20 cellular contexts compared by ENCODE assay signal in genomic region chr17:39660011-39660360, GRCh38. TPM values are rescaled to one million over a fixed set of nuclear protein-coding genes. Genes with fewer than 3 reads are reported as not detected.
A peak's percentile ranks its signal among the peaks of the same experiment; 100 is the strongest.
DNase-seq lines count a peak whose midpoint lies in the region; ATAC-seq, FAIRE-seq and TF ChIP-seq lines count a peak whose summit lies in the region.
"Had no signal": no experiment of that assay in that cellular context is flagged by ENCODE, and none has a peak within 500 bp of the region (broad histone marks: within the 10 kb centered on the region; RNA-seq: fewer than 3 reads in every experiment).

No MANE protein-coding gene starts in this region.

- H3K4me3 ChIP-seq in suprapubic skin (no peak overlapping the region), pancreas (no peak overlapping the region), body of pancreas (no peak overlapping the region)
- H3K4me3 ChIP-seq: hepatocyte had no signal

- H3K27me3 Mint-ChIP-seq in activated CD8-positive, alpha-beta T cell treated with anti-CD3 and anti-CD28 coated beads, Interleukin-2, amount 10 ng/mL, durations not matched to agents 7 days and 5 days (ENCODE audit: low read depth) = no peaks in the 10 kb centered on the region
- no peaks in the 10 kb centered on the region for H3K27me3 Mint-ChIP-seq in activated CD8-positive, alpha-beta T cell treated with anti-CD3 and anti-CD28 coated beads for 36 hours
- H3K27me3 Mint-ChIP-seq in activated naive CD8-positive, alpha-beta T cell = no peaks in the 10 kb centered on the region
- H3K27me3 Mint-ChIP-seq in memory B cell = no peaks in the 10 kb centered on the region

- H3K4me1 ChIP-seq in suprapubic skin (peaks cover 42% of the 10 kb centered on the region), pancreas (no peaks in the 10 kb centered on the region), body of pancreas (peaks cover 4% of the 10 kb centered on the region)

- H3K36me3 Mint-ChIP-seq in activated CD8-positive, alpha-beta T cell treated with anti-CD3 and anti-CD28 coated beads, Interleukin-2, amount 10 ng/mL, durations not matched to agents 7 days and 5 days (ENCODE audit: low read depth) = peaks cover 27% of the 10 kb centered on the region
- peaks cover 4% of the 10 kb centered on the region for H3K36me3 Mint-ChIP-seq in activated CD8-positive, alpha-beta T cell treated with anti-CD3 and anti-CD28 coated beads for 36 hours (ENCODE audit: low read depth)
- no peaks in the 10 kb centered on the region for H3K36me3 Mint-ChIP-seq in activated naive CD8-positive, alpha-beta T cell
- peaks cover 14% of the 10 kb centered on the region for H3K36me3 Mint-ChIP-seq in memory B cell

- no peak for DNase-seq in activated CD8-positive, alpha-beta T cell treated with anti-CD3 and anti-CD28 coated beads, Interleukin-2, amount 10 ng/mL, durations not matched to agents 7 days and 5 days
- DNase-seq in activated CD8-positive, alpha-beta T cell treated with anti-CD3 and anti-CD28 coated beads for 36 hours = no peak
- DNase-seq in memory B cell (ENCODE audit: low spot score in 2 of 2) (no peak), suprapubic skin (ENCODE audit: low spot score in 2 of 2) (no peak), pancreas (no peak), body of pancreas (no peak)
- DNase-seq in stimulated activated CD4-positive, alpha-beta T cell treated with anti-CD3 and anti-CD28 coated beads, Interleukin-4, amount 100 ng/mL, for 4 hours = no peak
- DNase-seq: 8988T; activated CD4-positive, CD25-positive, alpha-beta regulatory T cell treated with anti-CD3 and anti-CD28 coated beads, Interleukin-2, amount 50 U/mL, for 72 hours; NCI-H2029; NCI-H526; nephron progenitor cell had no signal

- no peaks in the 10 kb centered on the region for H3K9me3 Mint-ChIP-seq in activated CD8-positive, alpha-beta T cell treated with anti-CD3 and anti-CD28 coated beads, Interleukin-2, amount 10 ng/mL, durations not matched to agents 7 days and 5 days (ENCODE audit: insufficient read depth)
- no peaks in the 10 kb centered on the region for H3K9me3 Mint-ChIP-seq in activated CD8-positive, alpha-beta T cell treated with anti-CD3 and anti-CD28 coated beads for 36 hours
- no peaks in the 10 kb centered on the region for H3K9me3 Mint-ChIP-seq in activated naive CD8-positive, alpha-beta T cell (ENCODE audit: low read depth)
- no peaks in the 10 kb centered on the region for H3K9me3 Mint-ChIP-seq in memory B cell
- H3K9me3 Mint-ChIP-seq: nephron progenitor cell; stimulated activated effector memory CD8-positive, alpha-beta T cell treated with anti-CD3 and anti-CD28 coated beads, Interleukin-12 subunit alpha, Interleukin-12 subunit beta, amount 100 ng/mL, for 72 hours had no signal

- H3K27ac ChIP-seq in suprapubic skin = peak overlapping the region; percentile 3
- no peak overlapping the region for H3K27ac ChIP-seq in pancreas
- H3K27ac ChIP-seq in body of pancreas = no peak overlapping the region
- H3K27ac ChIP-seq: hepatocyte had no signal

- H3K27ac Mint-ChIP-seq in activated CD8-positive, alpha-beta T cell treated with anti-CD3 and anti-CD28 coated beads, Interleukin-2, amount 10 ng/mL, durations not matched to agents 7 days and 5 days = peak overlapping the region; percentile 60
- no peak overlapping the region for H3K27ac Mint-ChIP-seq in activated CD8-positive, alpha-beta T cell treated with anti-CD3 and anti-CD28 coated beads for 36 hours
- H3K27ac Mint-ChIP-seq in activated naive CD8-positive, alpha-beta T cell = peak overlapping the region; percentile 75
- peak overlapping the region; percentile 92 for H3K27ac Mint-ChIP-seq in memory B cell
- H3K27ac Mint-ChIP-seq: nephron progenitor cell; stimulated activated effector memory CD8-positive, alpha-beta T cell treated with anti-CD3 and anti-CD28 coated beads, Interleukin-12 subunit alpha, Interleukin-12 subunit beta, amount 100 ng/mL, for 72 hours had no signal

- CTCF ChIA-PET in activated CD8-positive, alpha-beta T cell treated with anti-CD3 and anti-CD28 coated beads, Interleukin-2, amount 10 ng/mL, durations not matched to agents 7 days and 5 days (lab: Charles Lee) = interaction anchor here (1.0 to 1.2 kb wide), 3 partner anchors 9 to 38 kb away, joined by 3 to 8 read pairs (median 5); partner anchors contain the start of gene PNMT
- CTCF ChIA-PET in activated CD8-positive, alpha-beta T cell treated with anti-CD3 and anti-CD28 coated beads for 36 hours (lab: Charles Lee) = interaction anchor here (1.1 to 1.6 kb wide), 3 partner anchors 9 to 38 kb away, joined by 4 to 6 read pairs (median 4); no protein-coding TSS in a partner anchor

- H3K9me3 ChIP-seq in suprapubic skin (no peaks in the 10 kb centered on the region), pancreas (no peaks in the 10 kb centered on the region), body of pancreas (no peaks in the 10 kb centered on the region)

- TF ChIP-seq EP300 in suprapubic skin (IDR thresholded peaks at IDR 0.05) = no peak

- 89% methylated on average over 5 of the region's 5 CpGs for WGBS in suprapubic skin
- WGBS in pancreas, 2 donors = 76 to 81% methylated on average over 5 of the region's 5 CpGs
- 60 to 86% methylated on average over 5 of the region's 5 CpGs for WGBS in body of pancreas, 2 donors

- no peak overlapping the region for H3K4me3 Mint-ChIP-seq in activated CD8-positive, alpha-beta T cell treated with anti-CD3 and anti-CD28 coated beads, Interleukin-2, amount 10 ng/mL, durations not matched to agents 7 days and 5 days
- H3K4me3 Mint-ChIP-seq in activated CD8-positive, alpha-beta T cell treated with anti-CD3 and anti-CD28 coated beads for 36 hours = no peak overlapping the region
- peak overlapping the region; percentile 59 for H3K4me3 Mint-ChIP-seq in activated naive CD8-positive, alpha-beta T cell
- H3K4me3 Mint-ChIP-seq in memory B cell = no peak overlapping the region
- H3K4me3 Mint-ChIP-seq: nephron progenitor cell; stimulated activated effector memory CD8-positive, alpha-beta T cell treated with anti-CD3 and anti-CD28 coated beads, Interleukin-12 subunit alpha, Interleukin-12 subunit beta, amount 100 ng/mL, for 72 hours had no signal

- intact Hi-C loops in activated CD8-positive, alpha-beta T cell treated with anti-CD3 and anti-CD28 coated beads for 36 hours (cut with micrococcal nuclease) = no loop called here
- intact Hi-C loops in pancreas (cut with DNase I) = no loop called here
- intact Hi-C loops in body of pancreas (cut with DNase I) = no loop called here

- ATAC-seq in activated CD8-positive, alpha-beta T cell treated with anti-CD3 and anti-CD28 coated beads, Interleukin-2, amount 10 ng/mL, durations not matched to agents 7 days and 5 days = no peak
- no peak for ATAC-seq in activated CD8-positive, alpha-beta T cell treated with anti-CD3 and anti-CD28 coated beads for 36 hours
- no peak for ATAC-seq in memory B cell (ENCODE audit: low read depth)
- no peak for ATAC-seq in pancreas
- ATAC-seq in body of pancreas = no peak
- ATAC-seq: esophagus mucosa; stimulated activated effector memory CD8-positive, alpha-beta T cell treated with anti-CD3 and anti-CD28 coated beads, Interleukin-12 subunit alpha, Interleukin-12 subunit beta, amount 100 ng/mL, for 72 hours had no signal

- no peak for TF ChIP-seq CTCF in activated CD8-positive, alpha-beta T cell treated with anti-CD3 and anti-CD28 coated beads for 36 hours (IDR thresholded peaks at IDR 0.05)
- TF ChIP-seq CTCF in suprapubic skin (IDR thresholded peaks at IDR 0.05) (no peak), pancreas (IDR thresholded peaks at IDR 0.05) (no peak), body of pancreas (IDR thresholded peaks at IDR 0.05) (no peak)

- H3K27me3 ChIP-seq in suprapubic skin (no peaks in the 10 kb centered on the region), pancreas (no peaks in the 10 kb centered on the region), body of pancreas (no peaks in the 10 kb centered on the region)
- H3K27me3 ChIP-seq: hepatocyte had no signal

- TF ChIP-seq POLR2A in suprapubic skin (IDR thresholded peaks at IDR 0.05) (no peak), body of pancreas (IDR thresholded peaks at IDR 0.05) (no peak)

- H3K4me1 Mint-ChIP-seq in activated CD8-positive, alpha-beta T cell treated with anti-CD3 and anti-CD28 coated beads, Interleukin-2, amount 10 ng/mL, durations not matched to agents 7 days and 5 days (ENCODE audit: low read depth) = peaks cover 23% of the 10 kb centered on the region
- H3K4me1 Mint-ChIP-seq in activated CD8-positive, alpha-beta T cell treated with anti-CD3 and anti-CD28 coated beads for 36 hours (ENCODE audit: low read depth) = peaks cover 22% of the 10 kb centered on the region
- H3K4me1 Mint-ChIP-seq in activated naive CD8-positive, alpha-beta T cell (ENCODE audit: low read depth) = peaks cover 47% of the 10 kb centered on the region
- H3K4me1 Mint-ChIP-seq in memory B cell = peaks cover 7% of the 10 kb centered on the region

- POLR2A ChIA-PET in activated CD8-positive, alpha-beta T cell treated with anti-CD3 and anti-CD28 coated beads, Interleukin-2, amount 10 ng/mL, durations not matched to agents 7 days and 5 days (lab: Charles Lee) = interaction anchor here (1.0 kb wide), 1 partner anchor 19 kb away, joined by 5 read pairs; no protein-coding TSS in a partner anchor
- POLR2A ChIA-PET in activated CD8-positive, alpha-beta T cell treated with anti-CD3 and anti-CD28 coated beads for 36 hours (lab: Charles Lee) = interaction anchor here (0.9 to 1.1 kb wide), 3 partner anchors 10 to 28 kb away, joined by 3 to 5 read pairs (median 3); partner anchors contain the start of gene PGAP3

- no peak for FAIRE-seq in pancreas (lab: Jason Lieb, UNC)
- FAIRE-seq: H1, HTR-8/SVneo, RCC 7860 had no signal

- H3K36me3 ChIP-seq in suprapubic skin (peaks cover 61% of the 10 kb centered on the region), pancreas (peaks cover 0 to 9% (median 0%) of the 10 kb centered on the region in 3 donors), body of pancreas (replicated peaks in 1 of 2; ENCODE audit: insufficient read depth in 1 of 2, low read depth in 2 of 2) (peaks cover 0 to 9% of the 10 kb centered on the region in 2 donors)

RNA-seq across cellular contexts. Expression of gene TCAP, which starts 5.2 kb away (rescaled TPM):
- total RNA-seq in activated CD8-positive, alpha-beta T cell treated with anti-CD3 and anti-CD28 coated beads, Interleukin-2, amount 10 ng/mL, durations not matched to agents 7 days and 5 days = 1 to 10 TPM; 1.3 to 1.8 TPM
- total RNA-seq in activated CD8-positive, alpha-beta T cell treated with anti-CD3 and anti-CD28 coated beads for 36 hours = 1 to 10 TPM in 1 of 2 experiments, under 1 TPM in 1; 0.95 to 1.3 TPM
- total RNA-seq in suprapubic skin (1 to 10 TPM in 2 of 4 donors, under 1 TPM in 1, not detected in 1; 0.57 to 2.4 (median 1.1) TPM), pancreas (1 to 10 TPM in 1 of 6 donors, under 1 TPM in 5; 0.13 to 2.0 (median 0.30) TPM), body of pancreas (under 1 TPM in 1 of 2 donors, not detected in 1; 0.26 TPM)
- polyA plus RNA-seq in pancreas = 1 to 10 TPM; 1.1 to 3.0 TPM
- total RNA-seq: M059J had no signal

RNA-seq across cellular contexts. Expression of gene PNMT, which starts 8.3 kb away (rescaled TPM):
- total RNA-seq in activated CD8-positive, alpha-beta T cell treated with anti-CD3 and anti-CD28 coated beads, Interleukin-2, amount 10 ng/mL, durations not matched to agents 7 days and 5 days = not detected
- under 1 TPM in 1 of 2 experiments, not detected in 1; 0.40 TPM for total RNA-seq in activated CD8-positive, alpha-beta T cell treated with anti-CD3 and anti-CD28 coated beads for 36 hours
- total RNA-seq in suprapubic skin (1 to 10 TPM in 2 of 4 donors, under 1 TPM in 2; 0.53 to 1.6 (median 1.1) TPM), pancreas (under 1 TPM in 3 of 6 donors, not detected in 3; 0.16 to 0.64 (median 0.23) TPM), body of pancreas (1 to 10 TPM; 1.3 to 2.6 TPM)
- 10 to 100 TPM in 1 of 2 donors, 1 to 10 TPM in 1; 3.0 to 11.7 TPM for polyA plus RNA-seq in pancreas
- total RNA-seq: M059J had no signal

RNA-seq across cellular contexts. Expression of gene STARD3, which starts 23.0 kb away (rescaled TPM):
- total RNA-seq in activated CD8-positive, alpha-beta T cell treated with anti-CD3 and anti-CD28 coated beads, Interleukin-2, amount 10 ng/mL, durations not matched to agents 7 days and 5 days = 10 to 100 TPM; 69.0 to 72.1 TPM
- total RNA-seq in activated CD8-positive, alpha-beta T cell treated with anti-CD3 and anti-CD28 coated beads for 36 hours = 10 to 100 TPM; 48.7 to 50.3 TPM
- total RNA-seq in suprapubic skin = 100 to 1,000 TPM in 2 of 4 donors, 10 to 100 TPM in 2; 51.7 to 156 (median 83.9) TPM
- total RNA-seq in pancreas = 10 to 100 TPM; 24.4 to 35.7 (median 27.2) TPM
- polyA plus RNA-seq in pancreas = 10 to 100 TPM; 64.5 to 73.8 TPM
- 10 to 100 TPM; 30.1 to 63.9 TPM for total RNA-seq in body of pancreas

RNA-seq across cellular contexts. Expression of gene PGAP3, which starts 27.9 kb away (rescaled TPM):
- total RNA-seq in activated CD8-positive, alpha-beta T cell treated with anti-CD3 and anti-CD28 coated beads, Interleukin-2, amount 10 ng/mL, durations not matched to agents 7 days and 5 days = 10 to 100 TPM; 12.3 to 14.7 TPM
- 1 to 10 TPM; 6.4 to 7.4 TPM for total RNA-seq in activated CD8-positive, alpha-beta T cell treated with anti-CD3 and anti-CD28 coated beads for 36 hours
- total RNA-seq in suprapubic skin (10 to 100 TPM; 25.7 to 41.5 (median 32.7) TPM), pancreas (10 to 100 TPM; 19.4 to 33.4 (median 23.1) TPM), body of pancreas (10 to 100 TPM; 13.8 to 33.2 TPM)
- polyA plus RNA-seq in pancreas = 10 to 100 TPM; 34.7 to 46.3 TPM

RNA-seq across cellular contexts. Expression of gene PPP1R1B, which starts 33.2 kb away (rescaled TPM):
- not detected for total RNA-seq in activated CD8-positive, alpha-beta T cell treated with anti-CD3 and anti-CD28 coated beads, Interleukin-2, amount 10 ng/mL, durations not matched to agents 7 days and 5 days
- not detected for total RNA-seq in activated CD8-positive, alpha-beta T cell treated with anti-CD3 and anti-CD28 coated beads for 36 hours
- 100 to 1,000 TPM in 1 of 4 donors, 10 to 100 TPM in 3; 43.7 to 112 (median 70.4) TPM for total RNA-seq in suprapubic skin
- 10 to 100 TPM; 42.8 to 74.3 (median 62.8) TPM for total RNA-seq in pancreas
- 100 to 1,000 TPM in 1 of 2 donors, 10 to 100 TPM in 1; 99.1 to 201 TPM for polyA plus RNA-seq in pancreas
- 10 to 100 TPM; 38.4 to 75.8 TPM for total RNA-seq in body of pancreas
- total RNA-seq: M059J had no signal
